17 cellular contexts compared by ENCODE assay signal in genomic region chr4:27463816-27464215, GRCh38.
DNase-seq lines count a peak whose midpoint lies in the region; ATAC-seq, FAIRE-seq and TF ChIP-seq lines count a peak whose summit lies in the region.
"Had no signal": no experiment of that assay in that cellular context is flagged by ENCODE, and none has a peak within 500 bp of the region (broad histone marks: within the 10 kb centered on the region; RNA-seq: fewer than 3 reads in every experiment).

No MANE protein-coding gene starts in this region.

- H3K36me3 ChIP-seq in mammary epithelial cell (ENCODE audit: insufficient read depth, low read length) (no peaks in the 10 kb centered on the region), pancreas (no peaks in the 10 kb centered on the region)
- H3K36me3 ChIP-seq: ovary had no signal

- intact Hi-C loops in mammary epithelial cell (cut with micrococcal nuclease), result no loop called here
- intact Hi-C loops in pancreas (cut with DNase I), result no loop called here

- DNase-seq in GM04504 (ENCODE audit: low read depth) (peak; percentile 3), OCI-M1 (lab: John Stamatoyannopoulos, UW) (peak; percentile 41), mammary epithelial cell (peak; percentile 32), non-pigmented ciliary epithelial cell (ENCODE audit: low read depth) (peak; percentile 60), nucleus accumbens (lab: John Stamatoyannopoulos, UW) (no peak), pancreas (no peak), MV-4-11 (lab: John Stamatoyannopoulos, UW) (no peak), NCI-H2029 (lab: John Stamatoyannopoulos, UW) (no peak)
- DNase-seq: activated CD8-positive, alpha-beta T cell treated with anti-CD3 and anti-CD28 coated beads, Interleukin-2, amount 10 ng/mL, durations not matched to agents 7 days and 5 days; head of caudate nucleus; Karpas-422; NCI-H1694; NCI-H524; ovary; stimulated activated naive CD8-positive, alpha-beta T cell treated with anti-CD3 and anti-CD28 coated beads, Interleukin-15, amount 100 ng/mL, for 72 hours had no signal

- H3K4me3 ChIP-seq in mammary epithelial cell (replicated peaks in 1 of 3; ENCODE audit: insufficient read depth in 1 of 3, low read depth in 2 of 3, low read length in 3 of 3), result no peak overlapping the region
- no peak overlapping the region for H3K4me3 ChIP-seq in pancreas
- H3K4me3 ChIP-seq: ovary had no signal

- BruUV-seq in mammary epithelial cell (replicated peaks; lab: Mats Ljungman, UMichigan), result no TSS peak

- H3K4me1 ChIP-seq in mammary epithelial cell (ENCODE audit: insufficient read depth, low read length) (no peaks in the 10 kb centered on the region), pancreas (no peaks in the 10 kb centered on the region)

- TF ChIP-seq CTCF in mammary epithelial cell (conservative IDR thresholded peaks at IDR 0.05 in 1 of 2, IDR thresholded peaks at IDR 0.05 in 1 of 2; ENCODE audit: extremely low read depth in 1 of 2, insufficient read depth in 1 of 2, low read depth in 1 of 2, low read length in 2 of 2) (no peak), pancreas (IDR thresholded peaks at IDR 0.05) (no peak)

- no peak overlapping the region for H2AFZ ChIP-seq in mammary epithelial cell (ENCODE audit: low read depth, low read length)

- no peak overlapping the region for H3K4me2 ChIP-seq in mammary epithelial cell (ENCODE audit: insufficient read depth, low read depth, low read length)

- H3K9me3 ChIP-seq in mammary epithelial cell (replicated peaks; ENCODE audit: insufficient read depth, low read length) (peaks cover 4% of the 10 kb centered on the region), pancreas (no peaks in the 10 kb centered on the region)

- CTCF ChIA-PET in mammary epithelial cell (lab: Charles Lee; ENCODE audit: low non-redundant PET), result no interaction called here

- H3K27ac ChIP-seq in mammary epithelial cell (ENCODE audit: insufficient read depth, low read depth, low read length) (no peak overlapping the region), pancreas (no peak overlapping the region)
- H3K27ac ChIP-seq: HL-60, ovary had no signal

- no peak for FAIRE-seq in pancreas (lab: Jason Lieb, UNC)
- FAIRE-seq: D721Med had no signal

- H4K20me1 ChIP-seq in mammary epithelial cell (ENCODE audit: insufficient read depth, low read length), result no peaks in the 10 kb centered on the region

- in situ Hi-C loops in mammary epithelial cell (cut with MboI; ENCODE audit: low sequenced_read_pairs in 2 of 2), result no loop called here

- no peak for ATAC-seq in pancreas
- ATAC-seq: activated CD8-positive, alpha-beta T cell treated with anti-CD3 and anti-CD28 coated beads, Interleukin-2, amount 10 ng/mL, durations not matched to agents 7 days and 5 days; stimulated activated naive CD8-positive, alpha-beta T cell treated with anti-CD3 and anti-CD28 coated beads, Interleukin-15, amount 100 ng/mL, for 72 hours had no signal

- dilution Hi-C loops in mammary epithelial cell (cut with HindIII; ENCODE audit: low sequenced_read_pairs), result loop anchor here (5.0 kb wide), 1 partner anchor 57 kb away; no protein-coding TSS in a partner anchor

- no peak overlapping the region for H3K9ac ChIP-seq in mammary epithelial cell (ENCODE audit: insufficient read depth, low read length)

- H3K79me2 ChIP-seq in mammary epithelial cell (ENCODE audit: insufficient read depth, low read length), result no peaks in the 10 kb centered on the region

- 83% methylated on average over 3 of the region's 3 CpGs for WGBS in mammary epithelial cell (ENCODE audit: low coverage, missing lambda C conversion rate)
- 67 to 76% methylated on average over 3 of the region's 3 CpGs for WGBS in pancreas, 2 donors

- H3K27me3 ChIP-seq in mammary epithelial cell (ENCODE audit: insufficient read depth, low read length), result no peaks in the 10 kb centered on the region
- H3K27me3 ChIP-seq in pancreas, result no peaks in the 10 kb centered on the region
- H3K27me3 ChIP-seq: ovary had no signal

Comparison
In these comparisons a context has a peak if more than half of its experiments do, and no peak if none do; other contexts are left out.
1. DNase-seq: peak in GM04504 (single experiment), OCI-M1 (single experiment), mammary epithelial cell (single experiment) and non-pigmented ciliary epithelial cell (single experiment); none in nucleus accumbens (0 of 56), pancreas (0 of 6), MV-4-11 (single experiment) and NCI-H2029 (single experiment).